10 cellular contexts compared by ENCODE assay signal in genomic region chr1:8020032-8020431, GRCh38. TPM values are rescaled to one million over a fixed set of nuclear protein-coding genes. Genes with fewer than 3 reads are reported as not detected.
DNase-seq lines count a peak whose midpoint lies in the region; ATAC-seq, FAIRE-seq and TF ChIP-seq lines count a peak whose summit lies in the region.
"Had no signal": no experiment of that assay in that cellular context is flagged by ENCODE, and none has a peak within 500 bp of the region (broad histone marks: within the 10 kb centered on the region; RNA-seq: fewer than 3 reads in every experiment).

No MANE protein-coding gene starts in this region.

- no peak overlapping the region for H2AFZ ChIP-seq in HepG2 (ENCODE audit: low read length)

- H3K27ac ChIP-seq in HepG2 (ENCODE audit: extremely low read length, insufficient read depth, low read length) (peak overlapping the region; percentile 60), vagina (peak overlapping the region; percentile 33), brain microvascular endothelial cell (no peak overlapping the region)

- peak overlapping the region; percentile 100 for H3K9ac ChIP-seq in HepG2 (ENCODE audit: insufficient read depth, low read depth, low read length)

- no TSS peak for BruUV-seq in HepG2 (replicated peaks; lab: Mats Ljungman, UMichigan)

- TF ChIP-seq EP300 in HepG2 (IDR thresholded peaks at IDR 0.05; ENCODE audit: low read depth in 2 of 2, low read length in 2 of 2) (no peak), HepG2 (CRISPR knock-in tag; IDR thresholded peaks at IDR 0.05; ENCODE audit: borderline replicate concordance) (no peak)

- H4K20me1 ChIP-seq in HepG2 (ENCODE audit: insufficient read depth, low read length): peaks cover 100% of the 10 kb centered on the region

- H3K9me3 ChIP-seq in HepG2 (ENCODE audit: low read length): no peaks in the 10 kb centered on the region
- no peaks in the 10 kb centered on the region for H3K9me3 ChIP-seq in vagina

- DNase-seq in SIG-M5 treated with dmso at 0.1 percent for 504 hours (lab: John Stamatoyannopoulos, UW; ENCODE audit: unreplicated experiment) (peak; percentile 65), SIG-M5 (lab: John Stamatoyannopoulos, UW) (no peak), astrocyte of the hippocampus (ENCODE audit: low read depth, low spot score) (peak; percentile 69), HepG2 (ENCODE audit: low spot score) (peak; percentile 58), vagina (ENCODE audit: extremely low spot score in 2 of 2) (peak in 1 of 2 donors; percentile 40), brain microvascular endothelial cell (no peak), germinal center (ENCODE audit: low spot score) (no peak), T1000 (lab: John Stamatoyannopoulos, UW) (no peak)
- DNase-seq: nephron progenitor cell had no signal

- ATAC-seq in HepG2: no peak

- H3K4me2 ChIP-seq in HepG2 (ENCODE audit: low read depth, low read length): peak overlapping the region; percentile 74

- H3K4me1 ChIP-seq in HepG2 (ENCODE audit: insufficient read depth, low read length) (peaks cover 61% of the 10 kb centered on the region), vagina (peaks cover 83% of the 10 kb centered on the region)

- no peak for TF ChIP-seq RAD21 in HepG2 (CRISPR knock-in tag; IDR thresholded peaks at IDR 0.05)

- TF ChIP-seq POLR2A in HepG2 (IDR thresholded peaks at IDR 0.05; ENCODE audit: insufficient read depth in 1 of 2, low read depth in 2 of 2, low read length in 2 of 2) (no peak), vagina (IDR thresholded peaks at IDR 0.05) (no peak)

- H3K36me3 ChIP-seq in HepG2 (replicated peaks in 1 of 2; ENCODE audit: control insufficient read depth in 1 of 2, insufficient read depth in 2 of 2, low read length in 2 of 2): peaks cover 6 to 57% of the 10 kb centered on the region in 2 experiments
- H3K36me3 ChIP-seq in vagina: no peaks in the 10 kb centered on the region
- H3K36me3 ChIP-seq in brain microvascular endothelial cell (replicated peaks): peaks cover 10% of the 10 kb centered on the region

- in situ Hi-C loops in HepG2 (cut with HindIII; ENCODE audit: extremely low pct_ligation_motif_present, low pct_unique_long_range_greater_than_20kb): loop anchor here (10.0 kb wide), 1 partner anchor 215 kb away; no protein-coding TSS in a partner anchor
- in situ Hi-C loops in brain microvascular endothelial cell (cut with HindIII; ENCODE audit: low pct_ligation_motif_present, low sequenced_read_pairs): loop anchor here (25.0 kb wide), 1 partner anchor 292 kb away; the partner anchor contains the start of gene SLC45A1

- H3K79me2 ChIP-seq in HepG2 (ENCODE audit: insufficient read depth, low read length): peaks cover 99% of the 10 kb centered on the region

- TF ChIP-seq CTCF in HepG2 (CRISPR knock-in tag; IDR thresholded peaks at IDR 0.05) (no peak), vagina (IDR thresholded peaks at IDR 0.05) (no peak), brain microvascular endothelial cell (IDR thresholded peaks at IDR 0.05; ENCODE audit: low read depth, low read length, missing control alignments) (no peak)

- POLR2A ChIA-PET in HepG2 (lab: Yijun Ruan, JAX): interaction anchor here (0.8 to 6.9 kb wide), 11 partner anchors 7 to 295 kb away, joined by 3 to 99 read pairs (median 6); partner anchors contain the start of gene ERRFI1

- intact Hi-C loops in HepG2 (cut with micrococcal nuclease; ENCODE audit: unreplicated experiment): loop anchor here (10.0 kb wide), 1 partner anchor 135 kb away; no protein-coding TSS in a partner anchor
- intact Hi-C loops in vagina (cut with DNase I): no loop called here

- H3K27me3 ChIP-seq in HepG2 (ENCODE audit: control insufficient read depth in 1 of 2, insufficient read depth in 2 of 2, low read length in 2 of 2) (no peaks in the 10 kb centered on the region; a peak in 1 of 5 replicates), vagina (no peaks in the 10 kb centered on the region), brain microvascular endothelial cell (replicated peaks) (no peaks in the 10 kb centered on the region)

- CTCF ChIA-PET in HepG2 (lab: Yijun Ruan, JAX; ENCODE audit: low intra/inter-chr PET ratio, low total read pairs): no interaction called here

- FAIRE-seq in HepG2 (lab: Jason Lieb, UNC): no peak
- FAIRE-seq: TTC549 had no signal

- H3K4me3 ChIP-seq in HepG2 (replicated peaks in 1 of 3; ENCODE audit: insufficient read depth in 1 of 3, low read depth in 2 of 3, low read length in 3 of 3) (peak overlapping the region; percentile 88 to 100 (median 94); a peak in 5 of 6 replicates), vagina (no peak overlapping the region), brain microvascular endothelial cell (ENCODE audit: low read depth, low read length) (no peak overlapping the region)

TF ChIP-seq in HepG2, 621 proteins besides CTCF, POLR2A, EP300 and RAD21 (continues in another document):
- TF ChIP-seq KLF9 (CRISPR knock-in tag; IDR thresholded peaks at IDR 0.05; ENCODE audit: low read depth) (no peak), SMAD3 (CRISPR knock-in tag; IDR thresholded peaks at IDR 0.05) (no peak), IKZF5 (CRISPR knock-in tag; IDR thresholded peaks at IDR 0.05) (no peak)

RNA-seq across cellular contexts. Expression of gene ERRFI1, which starts 6.1 kb away (rescaled TPM):
- 84.4 and 99.5 TPM in 2 replicates for total RNA-seq in HepG2 (2016; rRNA removed; fragmentation: Illumina TruSeq; extraction: Trizol)
- total RNA-seq in HepG2 (2016; cell fraction: cytosol; rRNA removed; fragmentation: Illumina TruSeq; extraction: Trizol; ENCODE audit: low read depth): 16.2 and 17.9 TPM in 2 replicates
- total RNA-seq in HepG2 (2016; cell fraction: insoluble cytoplasmic fraction; rRNA removed; fragmentation: Illumina TruSeq; extraction: Trizol): 83.4 and 92.6 TPM in 2 replicates
- total RNA-seq in HepG2 (2016; cell fraction: membrane; rRNA removed; fragmentation: Illumina TruSeq; extraction: Trizol): 72.5 and 74.8 TPM in 2 replicates
- total RNA-seq in HepG2 (2016; cell fraction: nucleus; rRNA removed; fragmentation: Illumina TruSeq; extraction: Trizol): 61.8 and 73.3 TPM in 2 replicates
- 634 and 753 TPM in 2 replicates for polyA plus RNA-seq in HepG2 (2011; rRNA removed)
- 492 and 608 TPM in 2 replicates for polyA plus RNA-seq in HepG2 (2011; cell fraction: cytosol; rRNA removed)
- 300 and 467 TPM in 2 replicates for polyA plus RNA-seq in HepG2 (2011; cell fraction: nucleus; rRNA removed)
- 335 and 494 TPM in 2 replicates for polyA plus RNA-seq in HepG2 (2012)
- 8.7 and 10.5 TPM in 2 replicates for polyA plus RNA-seq in HepG2 (2016; cell fraction: cytosol; fragmentation: Illumina TruSeq; extraction: Trizol; ENCODE audit: low read depth)
- polyA plus RNA-seq in HepG2 (2016; cell fraction: insoluble cytoplasmic fraction; fragmentation: Illumina TruSeq; extraction: Trizol; ENCODE audit: low read depth): 102 and 107 TPM in 2 replicates
- polyA plus RNA-seq in HepG2 (2016; cell fraction: membrane; fragmentation: Illumina TruSeq; extraction: Trizol; ENCODE audit: low read depth): 41.9 and 45.1 TPM in 2 replicates
- polyA plus RNA-seq in HepG2 (2016; cell fraction: nucleus; fragmentation: Illumina TruSeq; extraction: Trizol; ENCODE audit: insufficient read depth, low read depth): 110 and 117 TPM in 2 replicates
- 6.9 and 217 TPM in 2 replicates for polyA minus RNA-seq in HepG2 (2011; rRNA and poly(A)+ RNA removed; ENCODE audit: low replicate concordance)
- 288 and 291 TPM in 2 replicates for polyA minus RNA-seq in HepG2 (2011; cell fraction: cytosol; rRNA and poly(A)+ RNA removed)
- 228 and 458 TPM in 2 replicates for polyA minus RNA-seq in HepG2 (2011; cell fraction: nucleus; rRNA and poly(A)+ RNA removed)
- total RNA-seq in vagina: 160 TPM

RNA-seq across cellular contexts. Expression of gene PARK7, which starts 58.5 kb away (rescaled TPM):
- total RNA-seq in HepG2 (2016; rRNA removed; fragmentation: Illumina TruSeq; extraction: Trizol): 296 and 409 TPM in 2 replicates
- 134 and 137 TPM in 2 replicates for total RNA-seq in HepG2 (2016; cell fraction: cytosol; rRNA removed; fragmentation: Illumina TruSeq; extraction: Trizol; ENCODE audit: low read depth)
- total RNA-seq in HepG2 (2016; cell fraction: insoluble cytoplasmic fraction; rRNA removed; fragmentation: Illumina TruSeq; extraction: Trizol): 293 and 390 TPM in 2 replicates
- 183 and 197 TPM in 2 replicates for total RNA-seq in HepG2 (2016; cell fraction: membrane; rRNA removed; fragmentation: Illumina TruSeq; extraction: Trizol)
- total RNA-seq in HepG2 (2016; cell fraction: nucleus; rRNA removed; fragmentation: Illumina TruSeq; extraction: Trizol): 97.3 and 108 TPM in 2 replicates
- polyA plus RNA-seq in HepG2 (2011; rRNA removed): 160 and 212 TPM in 2 replicates
- 157 and 186 TPM in 2 replicates for polyA plus RNA-seq in HepG2 (2011; cell fraction: cytosol; rRNA removed)
- 39.0 and 44.4 TPM in 2 replicates for polyA plus RNA-seq in HepG2 (2011; cell fraction: nucleus; rRNA removed)
- polyA plus RNA-seq in HepG2 (2012): 232 and 305 TPM in 2 replicates
- 218 and 228 TPM in 2 replicates for polyA plus RNA-seq in HepG2 (2016; cell fraction: cytosol; fragmentation: Illumina TruSeq; extraction: Trizol; ENCODE audit: low read depth)
- 522 and 557 TPM in 2 replicates for polyA plus RNA-seq in HepG2 (2016; cell fraction: insoluble cytoplasmic fraction; fragmentation: Illumina TruSeq; extraction: Trizol; ENCODE audit: low read depth)
- polyA plus RNA-seq in HepG2 (2016; cell fraction: membrane; fragmentation: Illumina TruSeq; extraction: Trizol; ENCODE audit: low read depth): 199 and 221 TPM in 2 replicates
- 223 and 234 TPM in 2 replicates for polyA plus RNA-seq in HepG2 (2016; cell fraction: nucleus; fragmentation: Illumina TruSeq; extraction: Trizol; ENCODE audit: insufficient read depth, low read depth)
- 24.0 and 53.8 TPM in 2 replicates for polyA minus RNA-seq in HepG2 (2011; rRNA and poly(A)+ RNA removed; ENCODE audit: low replicate concordance)
- polyA minus RNA-seq in HepG2 (2011; cell fraction: cytosol; rRNA and poly(A)+ RNA removed): 52.3 and 53.9 TPM in 2 replicates
- polyA minus RNA-seq in HepG2 (2011; cell fraction: nucleus; rRNA and poly(A)+ RNA removed): 28.7 and 42.4 TPM in 2 replicates
- total RNA-seq in vagina: 119 TPM

Comparison
In these comparisons a context has a peak if more than half of its experiments do, and no peak if none do; other contexts are left out.
1. DNase-seq: peak in SIG-M5 treated with dmso at 0.1 percent for 504 hours (single experiment), astrocyte of the hippocampus (single experiment) and HepG2 (single experiment); none in SIG-M5 (single experiment), brain microvascular endothelial cell (single experiment), germinal center (single experiment) and T1000 (single experiment).
2. H3K4me3 ChIP-seq: peak in HepG2 (3 of 3); none in vagina (0 of 2) and brain microvascular endothelial cell (single experiment).